ENCODE assay signal across 9 cellular contexts in the genomic region with DNA sequence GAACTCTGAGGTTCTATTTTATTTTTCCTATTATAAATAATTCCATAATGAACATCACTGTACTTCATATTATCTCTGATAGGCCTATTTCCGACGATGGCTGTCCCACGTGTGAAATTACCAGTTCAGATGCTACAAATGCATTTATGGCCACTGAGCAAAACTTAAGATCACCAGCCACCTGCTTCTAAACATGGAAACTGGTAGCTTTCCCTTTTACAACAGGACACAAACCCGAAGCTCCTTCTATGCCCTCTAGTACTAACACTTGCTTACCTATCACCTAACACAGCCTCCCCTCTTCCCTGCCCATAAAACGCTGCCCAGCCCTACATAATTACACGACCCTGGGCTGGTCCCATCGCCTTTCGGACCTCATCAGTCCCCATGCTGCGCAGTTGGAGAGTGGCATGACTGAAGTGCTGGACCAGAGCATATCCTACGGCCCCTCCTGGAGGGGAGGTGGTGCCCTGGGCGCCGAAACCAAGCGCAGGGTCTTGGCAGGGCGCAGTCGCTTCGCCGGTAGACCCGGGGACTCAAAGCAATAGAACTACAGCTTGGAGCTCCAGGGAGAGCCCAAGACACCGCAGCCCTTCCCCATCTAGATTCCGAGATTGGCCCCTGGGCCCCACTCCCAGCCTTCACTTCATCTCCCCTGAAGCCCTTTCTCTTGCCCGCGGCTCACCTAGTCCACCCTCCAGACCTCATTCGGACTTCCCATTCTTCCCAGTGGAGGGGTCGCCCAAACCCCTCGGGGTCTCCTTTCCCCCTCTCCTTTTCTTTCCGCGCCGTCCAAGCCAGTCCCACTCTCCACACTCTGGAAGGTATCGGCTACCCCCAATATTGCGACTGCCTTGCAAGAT. TPM values are rescaled to one million over a fixed set of nuclear protein-coding genes. Genes with fewer than 3 reads are reported as not detected.
DNase-seq lines count a peak whose midpoint lies in the region; ATAC-seq, FAIRE-seq and TF ChIP-seq lines count a peak whose summit lies in the region.
"Had no signal": no experiment of that assay in that cellular context is flagged by ENCODE, and none has a peak within 500 bp of the region (broad histone marks: within the 10 kb centered on the region; RNA-seq: fewer than 3 reads in every experiment).

No MANE protein-coding gene starts in this region.

- intact Hi-C loops in natural killer cell (cut with micrococcal nuclease) = loop anchor here (5.0 to 10.0 kb wide), 3 partner anchors 250 to 498 kb away; a partner anchor contains a TSS

- no peak for FAIRE-seq in HTR-8/SVneo (lab: Jason Lieb, UNC)

- no peaks in the 10 kb centered on the region for H3K27me3 Mint-ChIP-seq in natural killer cell (ENCODE audit: low read depth in 2 of 2)

- DNase-seq in NCI-H146 (lab: John Stamatoyannopoulos, UW) (peak; percentile 31), NCI-H146 treated with DMSO at 0.1 percent for 48 hours (lab: John Stamatoyannopoulos, UW; ENCODE audit: unreplicated experiment) (no peak), HTR-8/SVneo (ENCODE audit: insufficient read length, low spot score) (peak; percentile 36), epithelial cell of prostate (ENCODE audit: low read depth, low spot score) (no peak), natural killer cell (peak; percentile 18), COR-L47 (lab: John Stamatoyannopoulos, UW) (no peak)
- DNase-seq in activated CD4-positive, alpha-beta T cell treated with anti-CD3 and anti-CD28 coated beads, Interleukin-2, amount 50 U/mL, for 48 hours = peak; percentile 11 to 35

- peak overlapping the region; percentile 99 for H3K4me3 Mint-ChIP-seq in natural killer cell

- H3K27ac ChIP-seq in epithelial cell of prostate = peak overlapping the region; percentile 51

- no peak for TF ChIP-seq CTCF in natural killer cell (IDR thresholded peaks at IDR 0.05)

- peaks cover 16% of the 10 kb centered on the region for H3K36me3 Mint-ChIP-seq in natural killer cell

- ATAC-seq in natural killer cell = no peak
- ATAC-seq in HG02973 (IDR thresholded peaks at IDR 0.05; ENCODE audit: unreplicated experiment) = no peak

- H3K27ac Mint-ChIP-seq in natural killer cell = peak overlapping the region; percentile 92 to 99

- H3K4me1 Mint-ChIP-seq in natural killer cell = peaks cover 50 to 62% of the 10 kb centered on the region in 2 donors

- H3K9me3 Mint-ChIP-seq in natural killer cell = no peaks in the 10 kb centered on the region

RNA-seq across cellular contexts. Expression of a gene that starts 1.0 kb away (rescaled TPM):
- 10 to 100 TPM; 37.0 to 48.4 (median 47.6) TPM for total RNA-seq in natural killer cell

RNA-seq across cellular contexts. Expression of a gene that starts 33.2 kb away (rescaled TPM):
- total RNA-seq in natural killer cell = not detected
- total RNA-seq: dermis microvascular lymphatic vessel endothelial cell had no signal

Comparison
In these comparisons a context has a peak if more than half of its experiments do, and no peak if none do; other contexts are left out.
1. DNase-seq: peak in NCI-H146 (single experiment), HTR-8/SVneo (single experiment), activated CD4-positive, alpha-beta T cell treated with anti-CD3 and anti-CD28 coated beads, Interleukin-2, amount 50 U/mL, for 48 hours (2 of 2) and natural killer cell (single experiment); none in NCI-H146 treated with DMSO at 0.1 percent for 48 hours (single experiment), epithelial cell of prostate (single experiment) and COR-L47 (single experiment).